ENCODE assay signal across 9 cellular contexts in genomic region chr13:42574435-42575311, GRCh38. TPM values are rescaled to one million over a fixed set of nuclear protein-coding genes. Genes with fewer than 3 reads are reported as not detected.
DNase-seq lines count a peak whose midpoint lies in the region; ATAC-seq and TF ChIP-seq lines count a peak whose summit lies in the region.
"Had no signal": no experiment of that assay in that cellular context is flagged by ENCODE, and none has a peak within 500 bp of the region (broad histone marks: within the 10 kb centered on the region; RNA-seq: fewer than 3 reads in every experiment).

No MANE protein-coding gene starts in this region.

- H3K36me3 ChIP-seq in MM.1S (replicated peaks; ENCODE audit: insufficient read depth, low read length) = no peaks in the 10 kb centered on the region
- no peaks in the 10 kb centered on the region for H3K36me3 ChIP-seq in lower lobe of right lung

- DNase-seq in COR-L47 (lab: John Stamatoyannopoulos, UW) (peak; percentile 2), MM.1S (no peak), lower lobe of right lung (no peak), ACHN (no peak), MV-4-11 (lab: John Stamatoyannopoulos, UW) (no peak)
- DNase-seq in stimulated activated CD8-positive, alpha-beta memory T cell treated with anti-CD3 and anti-CD28 coated beads, Interleukin-7, amount 100 ng/mL, for 4 hours (ENCODE audit: low read depth in 2 of 2) = peak; percentile 63 to 66
- DNase-seq: left cardiac atrium had no signal

- H3K27ac Mint-ChIP-seq in activated naive CD8-positive, alpha-beta T cell = peak overlapping the region; percentile 65

- H3F3A ChIP-seq in MM.1S (ENCODE audit: insufficient read depth, low read length) = no peaks in the 10 kb centered on the region

- peak overlapping the region; percentile 41; the same call in 1 of the 2 replicates for H3K4me2 ChIP-seq in MM.1S (ENCODE audit: low read depth, low read length)

- peak overlapping the region; percentile 29; the same call in 1 of the 2 replicates for H3K4me3 ChIP-seq in MM.1S (ENCODE audit: low read length)
- peak overlapping the region; percentile 47 for H3K4me3 ChIP-seq in lower lobe of right lung

- H3K9me3 ChIP-seq in MM.1S (replicated peaks; ENCODE audit: insufficient read depth, low read length) = no peaks in the 10 kb centered on the region
- no peaks in the 10 kb centered on the region for H3K9me3 ChIP-seq in lower lobe of right lung

- in situ Hi-C loops in ACHN (cut with HindIII; ENCODE audit: low pct_ligation_motif_present, low pct_unique_long_range_greater_than_20kb, low sequenced_read_pairs) = no loop called here

- intact Hi-C loops in lower lobe of right lung (cut with DNase I) = no loop called here

- no peaks in the 10 kb centered on the region for H4K20me1 ChIP-seq in MM.1S (ENCODE audit: insufficient read depth, low read length)

- no peaks in the 10 kb centered on the region for H3K36me3 Mint-ChIP-seq in activated naive CD8-positive, alpha-beta T cell

- peak; percentile 64 for ATAC-seq in GM21360 (IDR thresholded peaks at IDR 0.05; ENCODE audit: unreplicated experiment)
- peak; percentile 37 to 47 for ATAC-seq in lower lobe of right lung

- no peaks in the 10 kb centered on the region for H3K9me2 ChIP-seq in MM.1S (replicated peaks; ENCODE audit: insufficient read depth, low read length)

- no peaks in the 10 kb centered on the region for H3K9me3 Mint-ChIP-seq in activated naive CD8-positive, alpha-beta T cell (ENCODE audit: low read depth)

- H3K27me3 ChIP-seq in MM.1S (replicated peaks; ENCODE audit: insufficient read depth, low read length) (no peaks in the 10 kb centered on the region), lower lobe of right lung (ENCODE audit: low read depth) (peaks cover 56% of the 10 kb centered on the region)

- H3K27ac ChIP-seq in MM.1S (ENCODE audit: low read length) (no peak overlapping the region), lower lobe of right lung (no peak overlapping the region)

- H3K9ac ChIP-seq in MM.1S (ENCODE audit: low read length) = no peak overlapping the region

- H3K4me1 Mint-ChIP-seq in activated naive CD8-positive, alpha-beta T cell (ENCODE audit: low read depth) = peaks cover 31% of the 10 kb centered on the region

- no peak for TF ChIP-seq CTCF in MM.1S (IDR thresholded peaks at IDR 0.05; ENCODE audit: low read length)
- no peak for TF ChIP-seq CTCF in lower lobe of right lung (IDR thresholded peaks at IDR 0.05)

- H3K4me1 ChIP-seq in MM.1S (ENCODE audit: low read length) (no peaks in the 10 kb centered on the region), lower lobe of right lung (peaks cover 16% of the 10 kb centered on the region)

- H3K27me3 Mint-ChIP-seq in activated naive CD8-positive, alpha-beta T cell = peaks cover 2% of the 10 kb centered on the region

- H3K79me2 ChIP-seq in MM.1S (ENCODE audit: low read length) = no peaks in the 10 kb centered on the region

- no peak overlapping the region for H2AFZ ChIP-seq in MM.1S (ENCODE audit: low read length)

- peak overlapping the region; percentile 84 for H3K4me3 Mint-ChIP-seq in activated naive CD8-positive, alpha-beta T cell

RNA-seq across cellular contexts. Expression of gene TNFSF11, which starts 0.7 kb away (rescaled TPM):
- not detected for total RNA-seq in lower lobe of right lung
- total RNA-seq: left cardiac atrium had no signal

Comparison
In these comparisons a context has a peak if more than half of its experiments do, and no peak if none do; other contexts are left out.
1. DNase-seq: peak in COR-L47 (single experiment) and stimulated activated CD8-positive, alpha-beta memory T cell treated with anti-CD3 and anti-CD28 coated beads, Interleukin-7, amount 100 ng/mL, for 4 hours (2 of 2); none in MM.1S (single experiment), lower lobe of right lung (single experiment), ACHN (single experiment) and MV-4-11 (single experiment).